8 cellular contexts compared by ENCODE assay signal in the genomic region with DNA sequence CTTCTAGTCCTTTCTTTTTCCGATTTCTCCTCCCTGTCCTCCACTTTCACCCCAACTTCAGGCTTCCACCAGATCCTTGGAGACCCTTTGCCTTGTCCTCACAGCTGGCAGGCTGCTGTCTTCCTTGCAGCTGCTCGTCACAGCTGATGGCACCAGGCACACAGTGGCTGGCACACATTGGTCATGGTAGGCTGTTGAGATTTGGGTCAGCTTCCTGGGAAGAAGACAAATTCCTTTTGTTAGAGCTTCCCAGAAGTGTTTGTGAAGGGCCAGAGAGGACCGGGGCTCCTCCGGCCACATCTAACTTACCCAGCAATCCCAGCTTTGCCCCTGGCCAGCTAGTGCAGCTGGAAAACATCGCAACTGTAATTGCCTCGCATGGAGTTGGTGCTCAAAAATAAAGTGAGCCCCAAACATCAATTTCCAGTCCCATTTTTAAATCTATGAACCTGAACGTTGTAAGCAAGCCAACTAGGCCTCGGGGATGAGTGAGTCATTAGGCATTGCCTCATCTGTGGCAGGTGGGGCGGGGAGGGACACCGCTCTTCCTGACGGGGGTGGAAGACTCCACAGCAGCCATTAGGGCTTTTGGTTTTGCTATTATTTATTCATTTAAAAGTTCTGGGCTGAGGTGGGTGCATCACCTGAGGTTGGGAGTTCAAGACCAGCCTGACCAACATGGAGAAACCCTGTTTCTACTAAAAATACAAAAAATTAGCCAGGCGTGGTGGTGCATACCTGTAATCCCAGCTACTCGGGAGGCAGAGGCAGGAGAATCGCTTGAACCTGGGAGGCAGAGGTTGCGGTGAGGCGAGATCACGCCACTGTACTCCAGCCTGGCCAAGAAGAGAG. TPM values are rescaled to one million over a fixed set of nuclear protein-coding genes. Genes with fewer than 3 reads are reported as not detected.
DNase-seq lines count a peak whose midpoint lies in the region; ATAC-seq and TF ChIP-seq lines count a peak whose summit lies in the region.

No MANE protein-coding gene starts in this region.

- H3K36me3 Mint-ChIP-seq in endothelial cell (ENCODE audit: low read depth, unreplicated experiment): peaks cover 8% of the 10 kb centered on the region

- H3F3A ChIP-seq in neural cell (ENCODE audit: insufficient read depth, low read length, poor library complexity, severe bottlenecking): peaks cover 7% of the 10 kb centered on the region

- no peaks in the 10 kb centered on the region for H3K9me2 ChIP-seq in neural cell (ENCODE audit: insufficient read depth, low read length)

- TF ChIP-seq CTCF in AG10803 (conservative IDR thresholded peaks at IDR 0.05; ENCODE audit: low read length): no peak
- TF ChIP-seq CTCF in endothelial cell (IDR thresholded peaks at IDR 0.05; ENCODE audit: unreplicated experiment): no peak
- no peak for TF ChIP-seq CTCF in neural cell (IDR thresholded peaks at IDR 0.05; ENCODE audit: poor library complexity, severe bottlenecking)

- no peak overlapping the region for H2AFZ ChIP-seq in neural cell (ENCODE audit: low read depth, low read length)

- H3K4me3 ChIP-seq in AG10803 (ENCODE audit: low read length) (no peak overlapping the region), neural cell (ENCODE audit: low read length) (no peak overlapping the region)

- no peak for TF ChIP-seq EP300 in neural cell (conservative IDR thresholded peaks at IDR 0.05; ENCODE audit: poor library complexity, severe bottlenecking)

- H3K27ac Mint-ChIP-seq in endothelial cell (ENCODE audit: unreplicated experiment): peak overlapping the region; percentile 83

- no peaks in the 10 kb centered on the region for H4K20me1 ChIP-seq in neural cell (ENCODE audit: insufficient read depth)

- no peaks in the 10 kb centered on the region for H3K27me3 ChIP-seq in neural cell (ENCODE audit: insufficient read depth, low read depth, low read length)

- DNase-seq in AG10803 (ENCODE audit: low read depth): peak; percentile 85
- peak; percentile 90 for DNase-seq in NCI-H226
- DNase-seq in endothelial cell (ENCODE audit: low spot score): no peak
- DNase-seq in OCI-M1 (lab: John Stamatoyannopoulos, UW): no peak
- DNase-seq in NCI-H146 treated with DMSO at 0.1 percent for 48 hours (lab: John Stamatoyannopoulos, UW; ENCODE audit: unreplicated experiment): no peak

- no peak overlapping the region for H3K4me3 Mint-ChIP-seq in endothelial cell (ENCODE audit: unreplicated experiment)

- no peak for ATAC-seq in HG02588 (IDR thresholded peaks at IDR 0.05; ENCODE audit: unreplicated experiment)
- no peak for ATAC-seq in HG03135 (IDR thresholded peaks at IDR 0.05; ENCODE audit: unreplicated experiment)

- no peak for TF ChIP-seq RAD21 in neural cell (conservative IDR thresholded peaks at IDR 0.05)

- no peak overlapping the region for H3K4me2 ChIP-seq in neural cell (ENCODE audit: low read length)

- peak overlapping the region; percentile 51 for H3K9ac ChIP-seq in neural cell (ENCODE audit: low read length)

- no peaks in the 10 kb centered on the region for H3K36me3 ChIP-seq in neural cell (ENCODE audit: insufficient read depth, low read length)

- H3K4me1 Mint-ChIP-seq in endothelial cell (ENCODE audit: unreplicated experiment): peaks cover 10% of the 10 kb centered on the region

- H3K27ac ChIP-seq in neural cell (ENCODE audit: low read length): peak overlapping the region; percentile 99

- peaks cover 7% of the 10 kb centered on the region for H3K9me3 Mint-ChIP-seq in endothelial cell (ENCODE audit: unreplicated experiment)

- no peaks in the 10 kb centered on the region for H3K9me3 ChIP-seq in neural cell (ENCODE audit: low read length)

- no peaks in the 10 kb centered on the region for H3K79me2 ChIP-seq in neural cell (replicated peaks; ENCODE audit: insufficient read depth, low read length)

- no peaks in the 10 kb centered on the region for H3K27me3 Mint-ChIP-seq in endothelial cell (ENCODE audit: unreplicated experiment)

TF ChIP-seq in neural cell, 6 proteins besides CTCF, POLR2A, EP300 and RAD21:
- no peak for TF ChIP-seq MXI1 (conservative IDR thresholded peaks at IDR 0.05; ENCODE audit: poor library complexity, severe bottlenecking)
- TF ChIP-seq EZH2 (IDR thresholded peaks at IDR 0.05; ENCODE audit: borderline replicate concordance, insufficient read depth, low read length, poor library complexity, severe bottlenecking): no peak
- TF ChIP-seq, protein P1, sequence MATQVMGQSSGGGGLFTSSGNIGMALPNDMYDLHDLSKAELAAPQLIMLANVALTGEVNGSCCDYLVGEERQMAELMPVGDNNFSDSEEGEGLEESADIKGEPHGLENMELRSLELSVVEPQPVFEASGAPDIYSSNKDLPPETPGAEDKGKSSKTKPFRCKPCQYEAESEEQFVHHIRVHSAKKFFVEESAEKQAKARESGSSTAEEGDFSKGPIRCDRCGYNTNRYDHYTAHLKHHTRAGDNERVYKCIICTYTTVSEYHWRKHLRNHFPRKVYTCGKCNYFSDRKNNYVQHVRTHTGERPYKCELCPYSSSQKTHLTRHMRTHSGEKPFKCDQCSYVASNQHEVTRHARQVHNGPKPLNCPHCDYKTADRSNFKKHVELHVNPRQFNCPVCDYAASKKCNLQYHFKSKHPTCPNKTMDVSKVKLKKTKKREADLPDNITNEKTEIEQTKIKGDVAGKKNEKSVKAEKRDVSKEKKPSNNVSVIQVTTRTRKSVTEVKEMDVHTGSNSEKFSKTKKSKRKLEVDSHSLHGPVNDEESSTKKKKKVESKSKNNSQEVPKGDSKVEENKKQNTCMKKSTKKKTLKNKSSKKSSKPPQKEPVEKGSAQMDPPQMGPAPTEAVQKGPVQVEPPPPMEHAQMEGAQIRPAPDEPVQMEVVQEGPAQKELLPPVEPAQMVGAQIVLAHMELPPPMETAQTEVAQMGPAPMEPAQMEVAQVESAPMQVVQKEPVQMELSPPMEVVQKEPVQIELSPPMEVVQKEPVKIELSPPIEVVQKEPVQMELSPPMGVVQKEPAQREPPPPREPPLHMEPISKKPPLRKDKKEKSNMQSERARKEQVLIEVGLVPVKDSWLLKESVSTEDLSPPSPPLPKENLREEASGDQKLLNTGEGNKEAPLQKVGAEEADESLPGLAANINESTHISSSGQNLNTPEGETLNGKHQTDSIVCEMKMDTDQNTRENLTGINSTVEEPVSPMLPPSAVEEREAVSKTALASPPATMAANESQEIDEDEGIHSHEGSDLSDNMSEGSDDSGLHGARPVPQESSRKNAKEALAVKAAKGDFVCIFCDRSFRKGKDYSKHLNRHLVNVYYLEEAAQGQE (IDR thresholded peaks at IDR 0.05; ENCODE audit: borderline replicate concordance): no peak
- no peak for TF ChIP-seq POLR2AphosphoS5 (IDR thresholded peaks at IDR 0.05)
- TF ChIP-seq TAF1 (IDR thresholded peaks at IDR 0.05; ENCODE audit: low read depth): no peak
TF ChIP-seq in neural cell: peak in this region for 0.

RNA-seq across cellular contexts. Expression of a gene that starts 12.4 kb away (rescaled TPM):
- total RNA-seq in endothelial cell (ENCODE audit: unreplicated experiment): not detected
- polyA plus RNA-seq in neural cell: not detected in 2 replicates
- polyA minus RNA-seq in neural cell: 0.46 and 0.49 TPM in 2 replicates

RNA-seq across cellular contexts. Expression of a gene that starts 23.3 kb away (rescaled TPM):
- total RNA-seq in endothelial cell (ENCODE audit: unreplicated experiment): not detected
- polyA plus RNA-seq in neural cell: not detected in 2 replicates
- not detected in 2 replicates for polyA minus RNA-seq in neural cell

Comparison
In these comparisons a context has a peak if more than half of its experiments do, and no peak if none do; other contexts are left out.
1. DNase-seq: peak in AG10803 (single experiment) and NCI-H226 (single experiment); none in endothelial cell (single experiment), OCI-M1 (single experiment) and NCI-H146 treated with DMSO at 0.1 percent for 48 hours (single experiment).